14 cellular contexts compared by ENCODE assay signal in the genomic region with DNA sequence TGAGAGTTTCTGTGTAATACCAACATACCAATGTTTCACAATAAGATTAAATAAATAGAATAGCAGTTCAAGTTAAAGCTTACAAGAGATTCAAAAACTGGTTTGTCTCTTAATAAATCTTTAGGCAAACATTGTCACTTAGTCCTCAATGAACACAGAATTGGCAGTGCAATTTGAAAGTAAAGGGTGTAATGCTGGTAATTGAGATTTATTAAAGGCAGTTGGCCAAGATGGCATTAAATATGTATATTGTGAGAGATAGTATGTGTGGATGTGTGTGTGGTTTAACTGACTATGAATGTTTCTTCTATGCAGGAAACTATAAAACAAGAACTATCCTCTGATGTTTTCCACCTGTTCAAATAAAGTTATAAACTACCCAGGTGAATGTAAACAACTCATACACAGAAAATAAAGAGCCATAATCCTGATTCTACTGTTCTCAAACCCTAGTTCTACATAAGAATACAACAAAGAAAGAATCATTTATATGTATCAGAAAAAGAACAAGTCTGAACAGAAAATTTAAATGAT.
A peak's percentile ranks its signal among the peaks of the same experiment; 100 is the strongest.
DNase-seq lines count a peak whose midpoint lies in the region; ATAC-seq, FAIRE-seq and TF ChIP-seq lines count a peak whose summit lies in the region.
"Had no signal": no experiment of that assay in that cellular context is flagged by ENCODE, and none has a peak within 500 bp of the region (broad histone marks: within the 10 kb centered on the region; RNA-seq: fewer than 3 reads in every experiment).

No MANE protein-coding gene starts in this region.

- TF ChIP-seq CTCF in LNCaP clone FGC (IDR thresholded peaks at IDR 0.05; ENCODE audit: control insufficient read depth, extremely low read depth, insufficient read depth) (no peak), mucosa of descending colon (IDR thresholded peaks at IDR 0.05) (no peak)

- H3K4me1 ChIP-seq in mucosa of descending colon (ENCODE audit: low read depth) (no peaks in the 10 kb centered on the region), GM23248 (ENCODE audit: insufficient read depth) (no peaks in the 10 kb centered on the region)
- H3K4me1 ChIP-seq: BE2C had no signal

- H3K79me2 ChIP-seq in GM23248 (ENCODE audit: insufficient read depth): no peaks in the 10 kb centered on the region

- no peak overlapping the region for H2AFZ ChIP-seq in GM23248

- intact Hi-C loops in mucosa of descending colon (cut with DNase I, micrococcal nuclease): no loop called here

- in situ Hi-C loops in GM23248 (cut with MboI): no loop called here

- H3K36me3 ChIP-seq in mucosa of descending colon (ENCODE audit: low read depth): no peaks in the 10 kb centered on the region
- H3K36me3 ChIP-seq in GM23248 (ENCODE audit: low read depth): no peaks in the 10 kb centered on the region
- H3K36me3 ChIP-seq: BE2C had no signal

- ATAC-seq in mucosa of descending colon (peak; percentile 71), GM18502 (IDR thresholded peaks at IDR 0.05; ENCODE audit: poor library complexity, unreplicated experiment) (no peak)
- ATAC-seq: PC-3 had no signal

- H4K20me1 ChIP-seq in GM23248 (ENCODE audit: insufficient read depth): no peaks in the 10 kb centered on the region

- H3K4me3 ChIP-seq in LNCaP clone FGC (ENCODE audit: low read depth, low read length): no peak overlapping the region
- H3K4me3 ChIP-seq in mucosa of descending colon: no peak overlapping the region
- no peak overlapping the region for H3K4me3 ChIP-seq in GM23248

- no peaks in the 10 kb centered on the region for H3K9me3 ChIP-seq in mucosa of descending colon
- H3K9me3 ChIP-seq in GM23248 (ENCODE audit: low read depth): no peaks in the 10 kb centered on the region
- H3K9me3 ChIP-seq: BE2C had no signal

- DNase-seq in LNCaP clone FGC (ENCODE audit: low read depth) (peak; percentile 95), NCI-H146 treated with DMSO at 0.1 percent for 48 hours (lab: John Stamatoyannopoulos, UW; ENCODE audit: unreplicated experiment) (peak; percentile 79), NCI-H748 (lab: John Stamatoyannopoulos, UW; ENCODE audit: unreplicated experiment) (peak; percentile 92), mucosa of descending colon (no peak), RCC 7860 (ENCODE audit: low spot score) (no peak), GM23248 (no peak)
- DNase-seq: BE2C; CD4-positive, alpha-beta memory T cell; H9; NCI-H2107; PC-3; T-helper 9 cell had no signal

- no peaks in the 10 kb centered on the region; the same call in 1 of the 2 replicates for H3K27me3 ChIP-seq in GM23248 (replicated peaks; ENCODE audit: insufficient read depth)
- H3K27me3 ChIP-seq: BE2C had no signal

- no peak overlapping the region for H3K4me2 ChIP-seq in GM23248 (ENCODE audit: unreplicated experiment)

- FAIRE-seq in RCC 7860 (lab: Jason Lieb, UNC): no peak
- FAIRE-seq: D721Med had no signal

- no peak overlapping the region for H3K9ac ChIP-seq in GM23248

- no peaks in the 10 kb centered on the region for H3F3A ChIP-seq in GM23248 (ENCODE audit: insufficient read depth)

- no peak overlapping the region for H3K27ac ChIP-seq in GM23248

- H3K9me2 ChIP-seq in GM23248 (ENCODE audit: insufficient read depth): 0 out of 2 replicates have a peak, but pooled peaks cover 5% of the 10 kb centered on the region

Comparison
In these comparisons a context has a peak if more than half of its experiments do, and no peak if none do; other contexts are left out.
1. DNase-seq: peak in LNCaP clone FGC (single experiment), NCI-H146 treated with DMSO at 0.1 percent for 48 hours (single experiment) and NCI-H748 (single experiment); none in mucosa of descending colon (0 of 3), RCC 7860 (single experiment) and GM23248 (single experiment).